In genomic region chr16:75931043-75931442, GRCh38 we compare ENCODE assay signal across 23 cellular contexts.
A peak's percentile ranks its signal among the peaks of the same experiment; 100 is the strongest.
DNase-seq lines count a peak whose midpoint lies in the region; ATAC-seq and TF ChIP-seq lines count a peak whose summit lies in the region.
"Had no signal": no experiment of that assay in that cellular context is flagged by ENCODE, and none has a peak within 500 bp of the region (broad histone marks: within the 10 kb centered on the region; RNA-seq: fewer than 3 reads in every experiment).

No MANE protein-coding gene starts in this region.

- DNase-seq in AG04450 (ENCODE audit: low read depth, low spot score) (peak; percentile 97), M059J (ENCODE audit: low read depth) (peak; percentile 13), astrocyte of the spinal cord (ENCODE audit: low read depth, low spot score) (peak; percentile 86), glomerular visceral epithelial cell (ENCODE audit: extremely low spot score) (peak; percentile 0), aorta (no peak), anterior cingulate cortex (lab: John Stamatoyannopoulos, UW) (no peak)
- DNase-seq: activated CD4-positive, alpha-beta T cell treated with anti-CD3 and anti-CD28 coated beads, Interleukin-2, amount 10 ng/mL, durations not matched to agents 7 days and 5 days; activated CD8-positive, alpha-beta memory T cell treated with anti-CD3 and anti-CD28 coated beads, Interleukin-2, amount 50 U/mL, for 48 hours; activated effector memory CD4-positive, alpha-beta T cell treated with Interleukin-2 at 50 U/mL for 16 hours; adrenal gland; C1 segment of cervical spinal cord; cerebellar nuclear complex; effector CD4-positive, alpha-beta T cell; H7; kidney; naive thymus-derived CD4-positive, alpha-beta T cell; NCI-H2081; small intestine; stimulated activated CD4-positive, alpha-beta T cell treated with anti-CD3 and anti-CD28 coated beads, Interleukin-4, amount 100 ng/mL, for 1 hour; stimulated activated naive CD8-positive, alpha-beta T cell treated with anti-CD3 and anti-CD28 coated beads, Interleukin-15, amount 100 ng/mL, for 72 hours had no signal

- H3K4me1 ChIP-seq in aorta (ENCODE audit: control insufficient read depth in 1 of 2, insufficient read depth in 2 of 2, low read length in 2 of 2) = no peaks in the 10 kb centered on the region
- H3K4me1 ChIP-seq: adrenal gland, esophagus muscularis mucosa had no signal

- H3K9me3 ChIP-seq in AG04450 (ENCODE audit: control insufficient read depth, insufficient read depth, low read length) (no peaks in the 10 kb centered on the region), aorta (ENCODE audit: control insufficient read depth, low read length) (no peaks in the 10 kb centered on the region)
- H3K9me3 ChIP-seq: adrenal gland, esophagus muscularis mucosa had no signal

- no peaks in the 10 kb centered on the region for H3K36me3 ChIP-seq in aorta (ENCODE audit: control insufficient read depth in 1 of 2, insufficient read depth in 2 of 2, low read length in 1 of 2)
- H3K36me3 ChIP-seq: adrenal gland, esophagus muscularis mucosa had no signal

- H3K4me3 ChIP-seq in AG04450 (ENCODE audit: low read depth, low read length) (no peak overlapping the region), astrocyte of the spinal cord (ENCODE audit: low read depth, low read length) (no peak overlapping the region), aorta (ENCODE audit: low read length in 2 of 2) (no peak overlapping the region)
- H3K4me3 ChIP-seq: adrenal gland, esophagus muscularis mucosa had no signal

- H3K27me3 ChIP-seq in AG04450 (ENCODE audit: control insufficient read depth, insufficient read depth, low read length) (no peaks in the 10 kb centered on the region), aorta (ENCODE audit: control insufficient read depth in 1 of 2, insufficient read depth in 2 of 2, low read length in 1 of 2) (no peaks in the 10 kb centered on the region)
- H3K27me3 ChIP-seq: adrenal gland, esophagus muscularis mucosa had no signal

- intact Hi-C loops in aorta (cut with DNase I) = loop anchor here in 1 of 2 donors (10.0 kb wide), 1 partner anchor 64 kb away; no protein-coding TSS in a partner anchor

- in situ Hi-C loops in astrocyte of the spinal cord (cut with HindIII; ENCODE audit: low sequenced_read_pairs) = no loop called here

- 52 to 58% methylated on average over 1 of the region's 1 CpG for WGBS in aorta, 2 donors

- CTCF ChIA-PET in AG04450 (lab: Charles Lee) = no interaction called here

- ATAC-seq in HG03175 (IDR thresholded peaks at IDR 0.05; ENCODE audit: unreplicated experiment) (no peak), aorta (ENCODE audit: low FRiP score) (no peak), HG02970 (IDR thresholded peaks at IDR 0.05; ENCODE audit: low FRiP score, unreplicated experiment) (no peak)
- ATAC-seq: naive thymus-derived CD4-positive, alpha-beta T cell; stimulated activated naive CD8-positive, alpha-beta T cell treated with anti-CD3 and anti-CD28 coated beads, Interleukin-15, amount 100 ng/mL, for 72 hours had no signal

- POLR2A ChIA-PET in AG04450 (lab: Yijun Ruan, JAX) = interaction anchor here (1.8 kb wide), 1 partner anchor 12 kb away, joined by 4 read pairs; no protein-coding TSS in a partner anchor

- TF ChIP-seq CTCF in AG04450 (IDR thresholded peaks at IDR 0.05; ENCODE audit: low read depth, low read length) (no peak), astrocyte of the spinal cord (IDR thresholded peaks at IDR 0.05; ENCODE audit: low read depth, low read length) (no peak)

- H3K27ac ChIP-seq in AG04450 (ENCODE audit: low read depth, low read length) (no peak overlapping the region), aorta (ENCODE audit: low read depth in 1 of 2, low read length in 2 of 2) (no peak overlapping the region)
- H3K27ac ChIP-seq: adrenal gland, esophagus muscularis mucosa had no signal

Comparison
In these comparisons a context has a peak if more than half of its experiments do, and no peak if none do; other contexts are left out.
1. DNase-seq: peak in AG04450 (single experiment), M059J (single experiment), astrocyte of the spinal cord (single experiment) and glomerular visceral epithelial cell (single experiment); none in aorta (0 of 2) and anterior cingulate cortex (0 of 58).